8 cellular contexts compared by ENCODE assay signal in genomic region chr19:13208131-13208963, GRCh38. TPM values are rescaled to one million over a fixed set of nuclear protein-coding genes. Genes with fewer than 3 reads are reported as not detected.
A peak's percentile ranks its signal among the peaks of the same experiment; 100 is the strongest.
DNase-seq lines count a peak whose midpoint lies in the region; TF ChIP-seq lines count a peak whose summit lies in the region.

No MANE protein-coding gene starts in this region.

- H3K4me1 ChIP-seq in neural progenitor cell: peaks cover 9% of the 10 kb centered on the region
- no peaks in the 10 kb centered on the region for H3K4me1 ChIP-seq in thyroid gland

- H3K9me3 Mint-ChIP-seq in activated CD4-positive, alpha-beta memory T cell treated with anti-CD3 and anti-CD28 coated beads, Interleukin-2, amount 10 ng/mL, durations not matched to agents 7 days and 5 days: no peaks in the 10 kb centered on the region
- H3K9me3 Mint-ChIP-seq in neural progenitor cell: no peaks in the 10 kb centered on the region

- in situ Hi-C loops in ACHN (cut with HindIII; ENCODE audit: low pct_ligation_motif_present, low pct_unique_long_range_greater_than_20kb, low sequenced_read_pairs): no loop called here

- H3K27ac ChIP-seq in neural progenitor cell (no peak overlapping the region), thyroid gland (peak overlapping the region in 2 of 3 donors; percentile 33 to 61)

- 68 to 73% methylated on average over 27 to 38 of the region's 49 CpGs for WGBS in thyroid gland, 2 donors

- H3K27ac Mint-ChIP-seq in activated CD4-positive, alpha-beta memory T cell treated with anti-CD3 and anti-CD28 coated beads, Interleukin-2, amount 10 ng/mL, durations not matched to agents 7 days and 5 days: peak overlapping the region; percentile 91
- peak overlapping the region; percentile 91 for H3K27ac Mint-ChIP-seq in neural progenitor cell

- H3K9me3 ChIP-seq in neural progenitor cell (ENCODE audit: low read depth): no peaks in the 10 kb centered on the region
- no peaks in the 10 kb centered on the region for H3K9me3 ChIP-seq in thyroid gland

- TF ChIP-seq POLR2A in thyroid gland (IDR thresholded peaks at IDR 0.05): no peak

- no peaks in the 10 kb centered on the region for H3K27me3 ChIP-seq in neural progenitor cell
- H3K27me3 ChIP-seq in thyroid gland: no peaks in the 10 kb centered on the region

- peaks cover 2% of the 10 kb centered on the region for H3F3A ChIP-seq in neural progenitor cell (ENCODE audit: low read depth)

- POLR2A ChIA-PET in activated CD4-positive, alpha-beta memory T cell treated with anti-CD3 and anti-CD28 coated beads, Interleukin-2, amount 10 ng/mL, durations not matched to agents 7 days and 5 days (lab: Charles Lee): interaction anchor here (1.3 to 1.6 kb wide), 3 partner anchors 41 to 56 kb away, joined by 3 to 6 read pairs (median 5); no protein-coding TSS in a partner anchor

- no peaks in the 10 kb centered on the region for H3K79me2 ChIP-seq in neural progenitor cell (ENCODE audit: low read depth)

- no peak overlapping the region for H3K4me3 ChIP-seq in neural progenitor cell
- H3K4me3 ChIP-seq in thyroid gland (replicated peaks in 1 of 3): peak overlapping the region in 1 of 3 donors; percentile 14

- H3K36me3 Mint-ChIP-seq in activated CD4-positive, alpha-beta memory T cell treated with anti-CD3 and anti-CD28 coated beads, Interleukin-2, amount 10 ng/mL, durations not matched to agents 7 days and 5 days (ENCODE audit: low read depth): peaks cover 3% of the 10 kb centered on the region
- no peaks in the 10 kb centered on the region for H3K36me3 Mint-ChIP-seq in neural progenitor cell

- intact Hi-C loops in thyroid gland (cut with DNase I): no loop called here

- no peak overlapping the region for H3K4me2 ChIP-seq in neural progenitor cell

- CTCF ChIA-PET in activated CD4-positive, alpha-beta memory T cell treated with anti-CD3 and anti-CD28 coated beads, Interleukin-2, amount 10 ng/mL, durations not matched to agents 7 days and 5 days (lab: Charles Lee): no interaction called here

- H3K4me3 Mint-ChIP-seq in activated CD4-positive, alpha-beta memory T cell treated with anti-CD3 and anti-CD28 coated beads, Interleukin-2, amount 10 ng/mL, durations not matched to agents 7 days and 5 days: peak overlapping the region; percentile 84
- H3K4me3 Mint-ChIP-seq in neural progenitor cell: no peak overlapping the region

- H3K36me3 ChIP-seq in neural progenitor cell: no peaks in the 10 kb centered on the region
- H3K36me3 ChIP-seq in thyroid gland: no peaks in the 10 kb centered on the region

- H3K4me1 Mint-ChIP-seq in activated CD4-positive, alpha-beta memory T cell treated with anti-CD3 and anti-CD28 coated beads, Interleukin-2, amount 10 ng/mL, durations not matched to agents 7 days and 5 days: peaks cover 13% of the 10 kb centered on the region
- peaks cover 22% of the 10 kb centered on the region for H3K4me1 Mint-ChIP-seq in neural progenitor cell

- H2AFZ ChIP-seq in neural progenitor cell (replicated peaks): no peak overlapping the region

- no peak overlapping the region for H3K9ac ChIP-seq in neural progenitor cell

- no peaks in the 10 kb centered on the region for H4K20me1 ChIP-seq in neural progenitor cell (ENCODE audit: low read depth)

- no peaks in the 10 kb centered on the region for H3K27me3 Mint-ChIP-seq in activated CD4-positive, alpha-beta memory T cell treated with anti-CD3 and anti-CD28 coated beads, Interleukin-2, amount 10 ng/mL, durations not matched to agents 7 days and 5 days
- peaks cover 4% of the 10 kb centered on the region for H3K27me3 Mint-ChIP-seq in neural progenitor cell (ENCODE audit: insufficient read depth, low read depth)

- TF ChIP-seq CTCF in neural progenitor cell (IDR thresholded peaks at IDR 0.05) (no peak), thyroid gland (IDR thresholded peaks at IDR 0.05) (no peak)

- DNase-seq in GM19240 (ENCODE audit: insufficient read length, low spot score) (peak; percentile 92), HuH-7.5 (ENCODE audit: low spot score) (peak; percentile 66), epidermal melanocyte (ENCODE audit: insufficient read length, low spot score) (peak; percentile 85), neural progenitor cell (ENCODE audit: low spot score) (peak; percentile 38), thyroid gland (peak in 1 of 2 donors; percentile 24), NCI-H2081 treated with DMSO at 0.1 percent for 48 hours (lab: John Stamatoyannopoulos, UW) (no peak), ACHN (no peak)
- peak; percentile 68 for DNase-seq in activated CD4-positive, alpha-beta memory T cell treated with anti-CD3 and anti-CD28 coated beads, Interleukin-2, amount 10 ng/mL, durations not matched to agents 7 days and 5 days

RNA-seq across cellular contexts. Expression of gene IER2, which starts 58.1 kb away (rescaled TPM):
- total RNA-seq in activated CD4-positive, alpha-beta memory T cell treated with anti-CD3 and anti-CD28 coated beads, Interleukin-2, amount 10 ng/mL, durations not matched to agents 7 days and 5 days: 100 to 1,000 TPM; 231 to 234 TPM
- 13.7 and 55.4 TPM in 2 replicates for total RNA-seq in neural progenitor cell (ENCODE audit: low replicate concordance)
- total RNA-seq in thyroid gland: 100 to 1,000 TPM in 1 of 4 donors, 10 to 100 TPM in 3; 55.0 to 139 (median 65.9) TPM

RNA-seq across cellular contexts. Expression of gene STX10, which starts 58.2 kb away (rescaled TPM):
- 10 to 100 TPM; 69.0 to 72.2 TPM for total RNA-seq in activated CD4-positive, alpha-beta memory T cell treated with anti-CD3 and anti-CD28 coated beads, Interleukin-2, amount 10 ng/mL, durations not matched to agents 7 days and 5 days
- total RNA-seq in neural progenitor cell (ENCODE audit: low replicate concordance) (36.5 and 51.2 TPM in 2 replicates), thyroid gland (10 to 100 TPM; 39.2 to 91.9 (median 56.5) TPM)

Comparison
In these comparisons a context has a peak if more than half of its experiments do, and no peak if none do; other contexts are left out.
1. DNase-seq: peak in GM19240 (single experiment), HuH-7.5 (single experiment), activated CD4-positive, alpha-beta memory T cell treated with anti-CD3 and anti-CD28 coated beads, Interleukin-2, amount 10 ng/mL, durations not matched to agents 7 days and 5 days (single experiment), epidermal melanocyte (single experiment) and neural progenitor cell (single experiment); none in NCI-H2081 treated with DMSO at 0.1 percent for 48 hours (single experiment) and ACHN (single experiment).